Comparison of ENCODE assay signal across 8 cellular contexts in genomic region chr16:228917-229730, GRCh38. TPM values are rescaled to one million over a fixed set of nuclear protein-coding genes. Genes with fewer than 3 reads are reported as not detected.
DNase-seq lines count a peak whose midpoint lies in the region; ATAC-seq and TF ChIP-seq lines count a peak whose summit lies in the region.

A gene with protein sequence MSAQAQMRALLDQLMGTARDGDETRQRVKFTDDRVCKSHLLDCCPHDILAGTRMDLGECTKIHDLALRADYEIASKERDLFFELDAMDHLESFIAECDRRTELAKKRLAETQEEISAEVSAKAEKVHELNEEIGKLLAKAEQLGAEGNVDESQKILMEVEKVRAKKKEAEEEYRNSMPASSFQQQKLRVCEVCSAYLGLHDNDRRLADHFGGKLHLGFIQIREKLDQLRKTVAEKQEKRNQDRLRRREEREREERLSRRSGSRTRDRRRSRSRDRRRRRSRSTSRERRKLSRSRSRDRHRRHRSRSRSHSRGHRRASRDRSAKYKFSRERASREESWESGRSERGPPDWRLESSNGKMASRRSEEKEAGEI (minus strand): TSS chr16:229449. CDS start chr16:229339, 110 bp downstream.

- 2 to 3% methylated on average over 52 to 80 of the region's 84 CpGs for whole genome bisulfite sequencing in GM23248 (ENCODE audit: low coverage in 1 of 2, low lambda C conversion rate in 2 of 2, missing lambda C conversion rate in 2 of 2), 2 experiments

- H3K27me3 ChIP-seq in DND-41 (ENCODE audit: insufficient read depth, low read length, poor library complexity) (no peaks in the 10 kb centered on the region), GM23248 (replicated peaks; ENCODE audit: insufficient read depth) (no peaks in the 10 kb centered on the region), RWPE2 (ENCODE audit: insufficient read depth, poor library complexity, severe bottlenecking) (no peaks in the 10 kb centered on the region)

- H3K9me2 ChIP-seq in GM23248 (ENCODE audit: insufficient read depth) = no peaks in the 10 kb centered on the region

- peaks cover 24% of the 10 kb centered on the region for H3K4me1 Mint-ChIP-seq in activated T-helper 2 cell treated with anti-CD3 and anti-CD28 coated beads, Interferon-gamma antibody, Interleukin-2, Interleukin-4, amounts not matched to agents 10 μg/mL and 5 μg/mL and 100 μg/mL, durations not matched to agents 14 hours and 24 hours and 36 hours (ENCODE audit: low read depth)
- peaks cover 9 to 35% (median 29%) of the 10 kb centered on the region in 4 donors for H3K4me1 Mint-ChIP-seq in naive thymus-derived CD8-positive, alpha-beta T cell

- H3K36me3 ChIP-seq in DND-41 (ENCODE audit: insufficient read depth, low read length) (peaks cover 40% of the 10 kb centered on the region), GM23248 (ENCODE audit: low read depth) (peaks cover 22% of the 10 kb centered on the region; the same call in 1 of the 2 replicates), RWPE2 (ENCODE audit: low read depth) (peaks cover 38% of the 10 kb centered on the region)

- H3K27ac ChIP-seq in DND-41 (ENCODE audit: low read length) (peak within 1 kb of the TSS; percentile 97), GM23248 (peak within 1 kb of the TSS; percentile 94), RWPE2 (ENCODE audit: poor library complexity, severe bottlenecking) (peak within 1 kb of the TSS; percentile 45)

- H3K4me3 ChIP-seq in DND-41 (ENCODE audit: low read depth in 1 of 2, low read length in 2 of 2) (peak within 1 kb of the TSS; percentile 62 to 80), GM23248 (peak within 1 kb of the TSS; percentile 95), RWPE2 (ENCODE audit: severe bottlenecking) (peak within 1 kb of the TSS; percentile 80), fibroblast of mammary gland (ENCODE audit: control insufficient read depth, low read depth, low read length) (peak within 1 kb of the TSS; percentile 77)

- peak; percentile 94 for ATAC-seq in DND-41 (ENCODE audit: insufficient read depth, low read depth)
- ATAC-seq in RWPE2 (ENCODE audit: low read depth) = peak; percentile 92
- ATAC-seq in naive thymus-derived CD8-positive, alpha-beta T cell = peak; percentile 92

- peak within 1 kb of the TSS; percentile 98 for H2AFZ ChIP-seq in DND-41 (ENCODE audit: low read depth, low read length)
- peak within 1 kb of the TSS; percentile 88 for H2AFZ ChIP-seq in GM23248

- H3K4me1 ChIP-seq in DND-41 (ENCODE audit: insufficient read depth, low read length) (peaks cover 40% of the 10 kb centered on the region), GM23248 (ENCODE audit: insufficient read depth) (peaks cover 10% of the 10 kb centered on the region), RWPE2 (ENCODE audit: insufficient read depth, poor library complexity, severe bottlenecking) (peaks cover 10% of the 10 kb centered on the region)

- in situ Hi-C loops in GM23248 (cut with MboI) = no loop called here

- H3K9me3 Mint-ChIP-seq in activated T-helper 2 cell treated with anti-CD3 and anti-CD28 coated beads, Interferon-gamma antibody, Interleukin-2, Interleukin-4, amounts not matched to agents 10 μg/mL and 5 μg/mL and 100 μg/mL, durations not matched to agents 14 hours and 24 hours and 36 hours = no peaks in the 10 kb centered on the region
- H3K9me3 Mint-ChIP-seq in naive thymus-derived CD8-positive, alpha-beta T cell = no peaks in the 10 kb centered on the region

- TF ChIP-seq CTCF in DND-41 (IDR thresholded peaks at IDR 0.05; ENCODE audit: borderline replicate concordance, extremely low read depth, low read length, poor library complexity, severe bottlenecking) = no peak
- no peak for TF ChIP-seq CTCF in RWPE2 (IDR thresholded peaks at IDR 0.05; ENCODE audit: poor library complexity, severe bottlenecking)
- TF ChIP-seq CTCF in fibroblast of mammary gland (conservative IDR thresholded peaks at IDR 0.05; ENCODE audit: control insufficient read depth, insufficient read depth, low read depth, low read length) = no peak

- H3K4me2 ChIP-seq in DND-41 (ENCODE audit: insufficient read depth, low read length) (peak within 1 kb of the TSS; percentile 67), GM23248 (ENCODE audit: unreplicated experiment) (peak within 1 kb of the TSS; percentile 95)

- H3F3A ChIP-seq in GM23248 (ENCODE audit: insufficient read depth) = no peaks in the 10 kb centered on the region; the same call in 1 of the 2 replicates

- H3K4me3 Mint-ChIP-seq in activated T-helper 2 cell treated with anti-CD3 and anti-CD28 coated beads, Interferon-gamma antibody, Interleukin-2, Interleukin-4, amounts not matched to agents 10 μg/mL and 5 μg/mL and 100 μg/mL, durations not matched to agents 14 hours and 24 hours and 36 hours (ENCODE audit: low read depth) = peak within 1 kb of the TSS; percentile 87
- peak within 1 kb of the TSS; percentile 81 to 92 (median 88) for H3K4me3 Mint-ChIP-seq in naive thymus-derived CD8-positive, alpha-beta T cell

- H3K9me3 ChIP-seq in DND-41 (ENCODE audit: insufficient read depth, low read length, severe bottlenecking) (no peaks in the 10 kb centered on the region), GM23248 (ENCODE audit: low read depth) (no peaks in the 10 kb centered on the region), RWPE2 (ENCODE audit: severe bottlenecking) (no peaks in the 10 kb centered on the region)

- no peaks in the 10 kb centered on the region for H3K27me3 Mint-ChIP-seq in activated T-helper 2 cell treated with anti-CD3 and anti-CD28 coated beads, Interferon-gamma antibody, Interleukin-2, Interleukin-4, amounts not matched to agents 10 μg/mL and 5 μg/mL and 100 μg/mL, durations not matched to agents 14 hours and 24 hours and 36 hours (ENCODE audit: low read depth)
- H3K27me3 Mint-ChIP-seq in naive thymus-derived CD8-positive, alpha-beta T cell = no peaks in the 10 kb centered on the region

- H3K9ac ChIP-seq in DND-41 (ENCODE audit: low read depth, low read length) (peak within 1 kb of the TSS; percentile 80), GM23248 (peak within 1 kb of the TSS; percentile 94)

- peaks cover 36% of the 10 kb centered on the region for H4K20me1 ChIP-seq in DND-41 (ENCODE audit: insufficient read depth, low read length)
- H4K20me1 ChIP-seq in GM23248 (ENCODE audit: insufficient read depth) = peaks cover 18% of the 10 kb centered on the region; the same call in 1 of the 2 replicates

- POLR2A ChIA-PET in naive thymus-derived CD8-positive, alpha-beta T cell (lab: Charles Lee) = interaction anchor here (0.6 to 1.8 kb wide), 17 partner anchors 10 to 407 kb away, joined by 3 to 7 read pairs (median 4); partner anchors contain the start of genes AXIN1, DECR2, METTL26 and POLR3K

- intact Hi-C loops in activated T-helper 2 cell treated with anti-CD3 and anti-CD28 coated beads, Interferon-gamma antibody, Interleukin-2, Interleukin-4, amounts not matched to agents 10 μg/mL and 5 μg/mL and 100 μg/mL, durations not matched to agents 14 hours and 24 hours and 36 hours (cut with micrococcal nuclease) = no loop called here

- H3K27ac Mint-ChIP-seq in activated T-helper 2 cell treated with anti-CD3 and anti-CD28 coated beads, Interferon-gamma antibody, Interleukin-2, Interleukin-4, amounts not matched to agents 10 μg/mL and 5 μg/mL and 100 μg/mL, durations not matched to agents 14 hours and 24 hours and 36 hours = peak within 1 kb of the TSS; percentile 85
- H3K27ac Mint-ChIP-seq in naive thymus-derived CD8-positive, alpha-beta T cell = peak within 1 kb of the TSS; percentile 72 to 98 (median 94)

- DNase-seq in DND-41 = peak; percentile 91
- DNase-seq in GM23248 = peak; percentile 96
- DNase-seq in LHCN-M2 (ENCODE audit: low read depth) = peak; percentile 81
- DNase-seq in RWPE2 (ENCODE audit: low spot score) = peak; percentile 84
- peak; percentile 82 for DNase-seq in activated T-helper 2 cell treated with anti-CD3 and anti-CD28 coated beads, Interferon-gamma antibody, Interleukin-2, Interleukin-4, amounts not matched to agents 10 μg/mL and 5 μg/mL and 100 μg/mL, durations not matched to agents 14 hours and 24 hours and 36 hours (ENCODE audit: low spot score)
- DNase-seq in fibroblast of mammary gland (ENCODE audit: low read depth) = peak; percentile 77
- DNase-seq in naive thymus-derived CD8-positive, alpha-beta T cell = peak; percentile 80 to 96 (median 84)
- DNase-seq in stimulated activated naive CD4-positive, alpha-beta T cell (lab: John Stamatoyannopoulos, UW) = peak; percentile 70 to 92 (median 82)

- H3K36me3 Mint-ChIP-seq in activated T-helper 2 cell treated with anti-CD3 and anti-CD28 coated beads, Interferon-gamma antibody, Interleukin-2, Interleukin-4, amounts not matched to agents 10 μg/mL and 5 μg/mL and 100 μg/mL, durations not matched to agents 14 hours and 24 hours and 36 hours (ENCODE audit: low read depth) = peaks cover 39% of the 10 kb centered on the region
- peaks cover 0 to 42% (median 5%) of the 10 kb centered on the region in 3 donors for H3K36me3 Mint-ChIP-seq in naive thymus-derived CD8-positive, alpha-beta T cell

- H3K79me2 ChIP-seq in DND-41 (ENCODE audit: insufficient read depth, low read length) (peaks cover 49% of the 10 kb centered on the region), GM23248 (ENCODE audit: insufficient read depth) (peaks cover 51% of the 10 kb centered on the region)

RNA-seq across cellular contexts. Expression of the gene that starts here (rescaled TPM):
- total RNA-seq in GM23248 (2014; rRNA removed; shearing (Covaris generic)) = 49.6 and 78.5 TPM in 2 replicates
- polyA plus RNA-seq in GM23248 (2016; fragmentation: Nextera tagmentation; extraction: Ambion mirVana) = 35.6 and 37.3 TPM in 2 replicates
- total RNA-seq in LHCN-M2 (2014; rRNA removed) = 51.2 and 56.2 TPM in 2 replicates
- 22.5 TPM for polyA plus RNA-seq in LHCN-M2 (2012)
- total RNA-seq in activated T-helper 2 cell treated with anti-CD3 and anti-CD28 coated beads, Interferon-gamma antibody, Interleukin-2, Interleukin-4, amounts not matched to agents 10 μg/mL and 5 μg/mL and 100 μg/mL, durations not matched to agents 14 hours and 24 hours and 36 hours = 91.0 and 93.5 TPM in 2 replicates
- 100 to 1,000 TPM; 193 to 194 TPM for total RNA-seq in naive thymus-derived CD8-positive, alpha-beta T cell
- 10 to 100 TPM in 1 of 3 donors, 1 to 10 TPM in 2; 4.5 to 11.9 (median 7.2) TPM for polyA plus RNA-seq in naive thymus-derived CD8-positive, alpha-beta T cell

Comparison
In these comparisons a context has a peak if more than half of its experiments do, and no peak if none do; other contexts are left out.
1. Peak in every context shown above with its lines: DNase-seq, ATAC-seq, H3K4me3 ChIP-seq and H3K27ac ChIP-seq.
2. H3K27ac ChIP-seq: peak in every context shown above with its lines; median percentile 97 in DND-41; 94 in GM23248; 45 in RWPE2.